ENCODE assay signal across 19 cellular contexts in genomic region chr16:62014534-62014933, GRCh38. TPM values are rescaled to one million over a fixed set of nuclear protein-coding genes. Genes with fewer than 3 reads are reported as not detected.
"Had no signal": no experiment of that assay in that cellular context is flagged by ENCODE, and none has a peak within 500 bp of the region (broad histone marks: within the 10 kb centered on the region; RNA-seq: fewer than 3 reads in every experiment).

No MANE protein-coding gene starts in this region.

- H3K27me3 ChIP-seq: dorsolateral prefrontal cortex, tibial artery had no signal

- H3K4me3 ChIP-seq: dorsolateral prefrontal cortex, lung, tibial artery had no signal

- H3K36me3 ChIP-seq: tibial artery had no signal

- H3K9me3 ChIP-seq: tibial artery had no signal

- ATAC-seq: activated CD8-positive, alpha-beta T cell treated with anti-CD3 and anti-CD28 coated beads for 36 hours; activated T-helper 17 cell treated with anti-CD3 and anti-CD28 coated beads, Interleukin-2, amount 50 U/mL, for 72 hours; left colon; stimulated activated naive CD8-positive, alpha-beta T cell treated with anti-CD3 and anti-CD28 coated beads, Interleukin-15, Interleukin-2, amounts not matched to agents 100 U/mL and 50 U/mL, for 24 hours had no signal

- H3K27ac ChIP-seq: tibial artery had no signal

- DNase-seq: activated CD4-positive, alpha-beta T cell treated with anti-CD3 and anti-CD28 coated beads, Interleukin-2, amount 10 ng/mL, durations not matched to agents 24 days and 14 days; activated CD8-positive, alpha-beta T cell treated with anti-CD3 and anti-CD28 coated beads for 36 hours; activated naive CD4-positive, alpha-beta T cell; activated naive CD8-positive, alpha-beta T cell treated with anti-CD3 and anti-CD28 coated beads for 36 hours; activated T-cell treated with anti-CD3 and anti-CD28 coated beads, Interleukin-2, amount 50 U/mL, for 1 hour; amniotic stem cell; central memory CD4-positive, alpha-beta T cell; dorsolateral prefrontal cortex; erythroblast; hypothalamus; islet precursor cell; left colon; posterior cingulate gyrus; stimulated activated CD4-positive, alpha-beta T cell treated with anti-CD3 and anti-CD28 coated beads, Interleukin-2, amount 100 ng/mL, for 24 hours; stimulated activated naive CD8-positive, alpha-beta T cell treated with anti-CD3 and anti-CD28 coated beads, Interleukin-15, Interleukin-2, amounts not matched to agents 100 U/mL and 50 U/mL, for 24 hours; substantia nigra; tibial artery had no signal

RNA-seq across cellular contexts. Expression of gene CDH8, which starts 21.7 kb away (rescaled TPM):
- total RNA-seq: activated CD8-positive, alpha-beta T cell treated with anti-CD3 and anti-CD28 coated beads for 36 hours; activated naive CD8-positive, alpha-beta T cell treated with anti-CD3 and anti-CD28 coated beads for 36 hours; activated T-helper 17 cell treated with anti-CD3 and anti-CD28 coated beads, Interleukin-2, amount 50 U/mL, for 72 hours; left colon had no signal
